7 cellular contexts compared by ENCODE assay signal in the genomic region with DNA sequence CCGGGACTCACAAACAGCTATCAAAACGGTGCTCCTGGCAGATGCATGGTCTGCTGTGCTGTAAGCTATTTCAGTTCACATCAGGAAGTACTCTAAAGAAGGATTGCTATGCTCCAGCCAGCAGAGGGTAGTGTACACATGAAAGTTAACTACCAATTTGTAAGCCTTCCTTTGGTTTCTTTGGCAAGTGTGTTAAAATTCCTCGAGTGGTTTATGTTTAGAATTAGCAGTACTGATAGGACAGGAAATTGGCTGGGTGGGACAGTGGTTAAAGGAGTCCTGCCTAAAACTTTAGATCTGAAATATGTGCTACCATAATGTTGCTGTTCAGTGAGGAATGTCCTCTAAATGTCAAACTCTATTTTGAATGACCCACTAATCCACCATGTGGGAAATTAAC. TPM values are rescaled to one million over a fixed set of nuclear protein-coding genes. Genes with fewer than 3 reads are reported as not detected.
DNase-seq lines count a peak whose midpoint lies in the region; ATAC-seq and TF ChIP-seq lines count a peak whose summit lies in the region.

No MANE protein-coding gene starts in this region.

- H3K27me3 Mint-ChIP-seq in nephron progenitor cell (ENCODE audit: low read depth, poor library complexity), result no peaks in the 10 kb centered on the region

- H3K4me1 Mint-ChIP-seq in nephron progenitor cell, result peaks cover 31% of the 10 kb centered on the region

- H3K36me3 ChIP-seq in GM06990 (ENCODE audit: control insufficient read depth, insufficient read depth, low read length), result no peaks in the 10 kb centered on the region; the same call in none of the 2 replicates

- no peak overlapping the region for H3K4me3 Mint-ChIP-seq in nephron progenitor cell

- H3K36me3 Mint-ChIP-seq in nephron progenitor cell (ENCODE audit: low read depth), result peaks cover 50% of the 10 kb centered on the region

- DNase-seq in GM06990 (ENCODE audit: extremely low read depth, insufficient read length), result peak; percentile 7
- peak; percentile 20 for DNase-seq in HPDE6-E6E7 (ENCODE audit: extremely low spot score)
- peak; percentile 82 for DNase-seq in RPMI7951 (ENCODE audit: low read depth)
- DNase-seq in nephron progenitor cell, result peak; percentile 10
- DNase-seq in NCI-H526 treated with DMSO at 0.1 percent for 48 hours (lab: John Stamatoyannopoulos, UW), result no peak

- H3K9me3 Mint-ChIP-seq in nephron progenitor cell, result no peaks in the 10 kb centered on the region

- peak overlapping the region; percentile 93 for H3K27ac Mint-ChIP-seq in nephron progenitor cell

- H3K27me3 ChIP-seq in GM06990 (replicated peaks; ENCODE audit: control insufficient read depth, insufficient read depth, low read length), result no peaks in the 10 kb centered on the region

- ATAC-seq in GM21515 (IDR thresholded peaks at IDR 0.05; ENCODE audit: unreplicated experiment) (peak; percentile 74), esophagus mucosa (peak; percentile 83)

- TF ChIP-seq CTCF in GM06990 (IDR thresholded peaks at IDR 0.05; ENCODE audit: insufficient read depth, low read length, poor library complexity, severe bottlenecking) (peak; percentile 46), nephron progenitor cell (IDR thresholded peaks at IDR 0.05) (peak; percentile 59)

- no peak overlapping the region for H3K4me3 ChIP-seq in GM06990 (replicated peaks; ENCODE audit: low read depth, low read length)

RNA-seq across cellular contexts. Expression of a gene that starts 47.4 kb away (rescaled TPM):
- 27.0 and 28.6 TPM in 2 replicates for total RNA-seq in RPMI7951 (2014; rRNA removed; shearing (Covaris generic))
- 11.0 TPM for total RNA-seq in esophagus mucosa
